In the genomic region with DNA sequence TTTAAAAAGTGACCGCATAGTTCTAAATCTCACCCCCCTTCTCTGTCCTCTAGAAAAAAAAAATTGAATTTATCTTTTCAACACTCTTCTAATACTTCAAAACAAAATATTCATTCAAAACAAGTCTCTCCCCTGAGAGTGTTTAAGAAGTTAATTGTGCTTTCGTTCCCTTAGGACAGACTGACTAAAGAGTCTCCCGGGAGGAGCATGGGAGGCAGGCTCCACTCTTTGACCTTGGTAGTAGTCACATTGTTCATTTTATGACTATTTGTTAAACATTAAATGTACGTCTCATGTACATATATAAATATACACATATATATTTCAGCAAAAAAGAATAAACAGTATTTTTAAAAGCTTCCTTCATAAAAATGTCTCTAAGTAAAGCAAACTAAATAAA, we compare ENCODE assay signal across 22 cellular contexts.
"Had no signal": no experiment of that assay in that cellular context is flagged by ENCODE, and none has a peak within 500 bp of the region (broad histone marks: within the 10 kb centered on the region; RNA-seq: fewer than 3 reads in every experiment).

No MANE protein-coding gene starts in this region.

- H3K27me3 Mint-ChIP-seq: activated naive CD8-positive, alpha-beta T cell; stimulated activated naive CD8-positive, alpha-beta T cell treated with anti-CD3 and anti-CD28 coated beads, Interleukin-15, Interleukin-2, amounts not matched to agents 100 ng/mL and 50 ng/mL, for 24 hours had no signal

- H3K4me1 ChIP-seq: right lobe of liver, suprapubic skin had no signal

- ATAC-seq: activated CD8-positive, alpha-beta T cell treated with anti-CD3 and anti-CD28 coated beads, Interleukin-2, amount 10 ng/mL, durations not matched to agents 7 days and 5 days; activated T-cell treated with anti-CD3 and anti-CD28 coated beads, Interleukin-2, amount 50 U/mL, for 72 hours; right lobe of liver; WTC11 had no signal

- H3K4me3 ChIP-seq: ovary, right lobe of liver, suprapubic skin had no signal

- H3K4me3 Mint-ChIP-seq: activated CD8-positive, alpha-beta T cell treated with anti-CD3 and anti-CD28 coated beads, Interleukin-2, amount 10 ng/mL, durations not matched to agents 7 days and 5 days; activated naive CD8-positive, alpha-beta T cell; activated T-cell treated with anti-CD3 and anti-CD28 coated beads, Interleukin-2, amount 50 U/mL, for 72 hours; dendritic cell treated with granulocyte-macrophage colony-stimulating factor and Interleukin-4, amounts not matched to agents 40 ng/mL and 50 ng/mL, for 4 days; neural crest cell; stimulated activated naive CD8-positive, alpha-beta T cell treated with anti-CD3 and anti-CD28 coated beads, Interleukin-15, Interleukin-2, amounts not matched to agents 100 ng/mL and 50 ng/mL, for 24 hours; T-helper 1 cell treated with Interleukin-12 subunit alpha and Interleukin-12 subunit beta and Interleukin-4 antibody, amounts not matched to agents 30 μg/mL and 1 μg/mL, for 36 hours; WTC11 had no signal

- H3K27ac ChIP-seq: epithelial cell of prostate, right lobe of liver, suprapubic skin had no signal

- H3K36me3 Mint-ChIP-seq: WTC11 had no signal

- H3K9me3 Mint-ChIP-seq: activated T-cell treated with anti-CD3 and anti-CD28 coated beads, Interleukin-2, amount 50 U/mL, for 72 hours; dendritic cell treated with granulocyte-macrophage colony-stimulating factor and Interleukin-4, amounts not matched to agents 40 ng/mL and 50 ng/mL, for 4 days; neural crest cell; stimulated activated naive CD8-positive, alpha-beta T cell treated with anti-CD3 and anti-CD28 coated beads, Interleukin-15, Interleukin-2, amounts not matched to agents 100 ng/mL and 50 ng/mL, for 24 hours; T-helper 1 cell treated with Interleukin-12 subunit alpha and Interleukin-12 subunit beta and Interleukin-4 antibody, amounts not matched to agents 30 μg/mL and 1 μg/mL, for 36 hours; WTC11 had no signal

- H3K9me3 ChIP-seq: ovary, right lobe of liver, suprapubic skin had no signal

- H3K27me3 ChIP-seq: ovary, right lobe of liver, suprapubic skin had no signal

- H3K36me3 ChIP-seq: ovary, right lobe of liver had no signal

- DNase-seq: activated CD4-positive, alpha-beta T cell treated with anti-CD3 and anti-CD28 coated beads for 48 hours; activated CD8-positive, alpha-beta memory T cell treated with anti-CD3 and anti-CD28 coated beads, Interleukin-2, amount 50 U/mL, for 4 hours; activated CD8-positive, alpha-beta T cell treated with anti-CD3 and anti-CD28 coated beads, Interleukin-2, amount 10 ng/mL, durations not matched to agents 7 days and 5 days; activated gamma-delta T cell; activated T-cell treated with anti-CD3 and anti-CD28 coated beads, Interleukin-2, amount 50 U/mL, for 72 hours; amniotic stem cell; cerebellar nuclear complex; effector memory CD4-positive, alpha-beta T cell; foreskin melanocyte; kidney glomerular epithelial cell; mesendoderm; ovary; right lobe of liver; trophoblast cell had no signal

- H3K27ac Mint-ChIP-seq: activated CD8-positive, alpha-beta T cell treated with anti-CD3 and anti-CD28 coated beads, Interleukin-2, amount 10 ng/mL, durations not matched to agents 7 days and 5 days; activated T-cell treated with anti-CD3 and anti-CD28 coated beads, Interleukin-2, amount 50 U/mL, for 72 hours; dendritic cell treated with granulocyte-macrophage colony-stimulating factor and Interleukin-4, amounts not matched to agents 40 ng/mL and 50 ng/mL, for 4 days; stimulated activated naive CD8-positive, alpha-beta T cell treated with anti-CD3 and anti-CD28 coated beads, Interleukin-15, Interleukin-2, amounts not matched to agents 100 ng/mL and 50 ng/mL, for 24 hours; T-helper 1 cell treated with Interleukin-12 subunit alpha and Interleukin-12 subunit beta and Interleukin-4 antibody, amounts not matched to agents 30 μg/mL and 1 μg/mL, for 36 hours; WTC11 had no signal
